Comparison of ENCODE assay signal across 21 cellular contexts in the genomic region with DNA sequence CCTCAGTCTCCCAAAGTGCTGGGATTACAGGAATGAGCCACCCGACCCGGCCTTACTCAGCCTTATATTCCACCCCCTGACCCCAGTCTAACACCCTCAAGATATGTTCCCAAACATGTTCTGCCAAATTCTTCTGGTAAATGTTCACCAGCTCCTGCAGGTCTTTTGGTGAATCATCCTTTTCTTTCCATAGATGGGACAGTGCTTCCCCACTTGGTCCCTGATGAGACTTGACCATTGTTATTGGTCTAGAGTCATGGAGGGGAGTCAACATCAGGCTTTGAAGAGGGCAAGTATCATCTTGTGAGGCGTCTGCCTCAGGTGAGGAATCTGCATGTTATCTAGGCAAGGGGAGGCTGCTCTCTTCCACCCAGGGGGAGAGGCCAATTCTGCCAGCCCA. TPM values are rescaled to one million over a fixed set of nuclear protein-coding genes. Genes with fewer than 3 reads are reported as not detected.
"Had no signal": no experiment of that assay in that cellular context is flagged by ENCODE, and none has a peak within 500 bp of the region (broad histone marks: within the 10 kb centered on the region; RNA-seq: fewer than 3 reads in every experiment).

No MANE protein-coding gene starts in this region.

- FAIRE-seq: endometrium, frontal cortex had no signal

- H3K27me3 ChIP-seq: right atrium auricular region, uterus had no signal

- H3K4me1 ChIP-seq: heart left ventricle, right atrium auricular region, sigmoid colon, uterus had no signal

- H3K4me3 ChIP-seq: heart left ventricle, right atrium auricular region, sigmoid colon, skin epidermis, uterus had no signal

- DNase-seq: effector memory CD4-positive, alpha-beta T cell; heart left ventricle; hippocampal formation; kidney glomerular epithelial cell; natural killer cell; sigmoid colon; stimulated activated CD4-positive, alpha-beta T cell treated with anti-CD3 and anti-CD28 coated beads, Interleukin-12 subunit alpha, Interleukin-12 subunit beta, amount 100 ng/mL, for 4 hours; stimulated activated CD4-positive, alpha-beta T cell treated with anti-CD3 and anti-CD28 coated beads, Interleukin-2, amount 100 ng/mL, for 48 hours; stimulated activated naive CD4-positive, alpha-beta T cell treated with Interleukin-2 at 50 U/mL for 16 hours; uterus had no signal

- H3K27ac ChIP-seq: heart left ventricle, right atrium auricular region, sigmoid colon, skin epidermis, uterus had no signal

- ATAC-seq: heart left ventricle, left lobe of liver, natural killer cell had no signal

- H3K36me3 ChIP-seq: heart left ventricle, right atrium auricular region, sigmoid colon, uterus had no signal

- H3K9me3 ChIP-seq: heart left ventricle, right atrium auricular region, sigmoid colon, uterus had no signal

RNA-seq across cellular contexts. Expression of a gene that starts 10.4 kb away (rescaled TPM):
- total RNA-seq: left lobe of liver had no signal

RNA-seq across cellular contexts. Expression of a gene that starts 30.0 kb away (rescaled TPM):
- total RNA-seq: epithelial cell of proximal tubule, glomerular endothelial cell, myocyte, natural killer cell, neural crest cell, osteocyte, pulmonary artery endothelial cell had no signal
